Comparison of ENCODE assay signal across 8 cellular contexts in genomic region chr12:101939856-101940265, GRCh38.
DNase-seq lines count a peak whose midpoint lies in the region; ATAC-seq and TF ChIP-seq lines count a peak whose summit lies in the region.

No MANE protein-coding gene starts in this region.

- H3K9me3 ChIP-seq in spleen, result no peaks in the 10 kb centered on the region

- no peak overlapping the region for H3K4me3 ChIP-seq in spleen

- intact Hi-C loops in spleen (cut with DNase I; ENCODE audit: low total_unique reads), result loop anchor here (10.0 kb wide), 1 partner anchor 545 kb away; the partner anchor contains the start of gene IGF1

- no peak for TF ChIP-seq POLR2A in spleen (IDR thresholded peaks at IDR 0.05)

- no peaks in the 10 kb centered on the region for H3K36me3 ChIP-seq in spleen

- H3K27ac ChIP-seq in spleen, result no peak overlapping the region

- H3K27me3 ChIP-seq in spleen (replicated peaks in 1 of 7), result no peaks in the 10 kb centered on the region

- 1 to 11% (median 3%) methylated on average over 3 of the region's 3 CpGs for WGBS in spleen, 5 donors

- DNase-seq in AG08395 (ENCODE audit: low spot score), result peak; percentile 69
- DNase-seq in NCI-H1105 treated with DMSO at 0.1 percent for 48 hours (lab: John Stamatoyannopoulos, UW), result peak; percentile 69
- DNase-seq in T follicular helper cell (ENCODE audit: low read depth), result peak; percentile 17
- peak; percentile 86 for DNase-seq in astrocyte of the hippocampus (ENCODE audit: low read depth, low spot score)
- peak; percentile 51 for DNase-seq in iPS DF 4.7 (ENCODE audit: extremely low read depth, low spot score)
- no peak for DNase-seq in spleen

- peak; percentile 37 to 72 (median 70) for TF ChIP-seq CTCF in spleen (IDR thresholded peaks at IDR 0.05 in 8 of 11, conservative IDR thresholded peaks at IDR 0.05 in 3 of 11)

- peaks cover 4 to 53% (median 38%) of the 10 kb centered on the region in 6 donors for H3K4me1 ChIP-seq in spleen

- ATAC-seq in GM18867 (IDR thresholded peaks at IDR 0.05; ENCODE audit: unreplicated experiment), result peak; percentile 27
- no peak for ATAC-seq in HG03521 (IDR thresholded peaks at IDR 0.05; ENCODE audit: unreplicated experiment)
